ENCODE assay signal across 8 cellular contexts in genomic region chr7:158976468-158976848, GRCh38.
DNase-seq lines count a peak whose midpoint lies in the region; ATAC-seq and TF ChIP-seq lines count a peak whose summit lies in the region.

No MANE protein-coding gene starts in this region.

- peaks cover 0 to 11% (median 5%) of the 10 kb centered on the region in 5 donors for H3K9me3 Mint-ChIP-seq in CD8-positive, alpha-beta memory T cell
- no peaks in the 10 kb centered on the region for H3K9me3 Mint-ChIP-seq in IgD-negative memory B cell
- H3K9me3 Mint-ChIP-seq in nephron: peaks cover 22% of the 10 kb centered on the region

- H3K27me3 ChIP-seq in CD8-positive, alpha-beta memory T cell (ENCODE audit: insufficient read depth, low read length, poor library complexity, severe bottlenecking): no peaks in the 10 kb centered on the region
- no peaks in the 10 kb centered on the region for H3K27me3 ChIP-seq in colonic mucosa

- peak overlapping the region in 1 of 2 donors; percentile 66 for H3K9ac ChIP-seq in colonic mucosa (ENCODE audit: low read depth in 2 of 2, low read length in 2 of 2)

- TF ChIP-seq CTCF in colonic mucosa (IDR thresholded peaks at IDR 0.05) (no peak), nephron (IDR thresholded peaks at IDR 0.05; ENCODE audit: unreplicated experiment in 3 of 3) (no peak)

- H3K4me3 Mint-ChIP-seq in CD8-positive, alpha-beta memory T cell: peak overlapping the region; percentile 58 to 94 (median 87)
- H3K4me3 Mint-ChIP-seq in IgD-negative memory B cell: peak overlapping the region; percentile 35 to 94 (median 88)
- H3K4me3 Mint-ChIP-seq in nephron: peak overlapping the region; percentile 79 to 84 (median 79)

- peak overlapping the region; percentile 22 to 96 (median 88) for H3K27ac Mint-ChIP-seq in CD8-positive, alpha-beta memory T cell
- peak overlapping the region in 1 of 3 donors; percentile 4 for H3K27ac Mint-ChIP-seq in IgD-negative memory B cell
- H3K27ac Mint-ChIP-seq in nephron: peak overlapping the region; percentile 32 to 62 (median 40)

- DNase-seq in CD8-positive, alpha-beta memory T cell: no peak
- DNase-seq in colonic mucosa: no peak
- no peak for DNase-seq in 8988T
- no peak for DNase-seq in NCI-H2196 (lab: John Stamatoyannopoulos, UW; ENCODE audit: unreplicated experiment)
- DNase-seq in ecto neural progenitor cell (ENCODE audit: low spot score): no peak

- H3K4me1 ChIP-seq in CD8-positive, alpha-beta memory T cell (ENCODE audit: insufficient read depth, low read length): peaks cover 18% of the 10 kb centered on the region
- no peaks in the 10 kb centered on the region for H3K4me1 ChIP-seq in colonic mucosa

- no peaks in the 10 kb centered on the region for H3K27me3 Mint-ChIP-seq in CD8-positive, alpha-beta memory T cell
- H3K27me3 Mint-ChIP-seq in IgD-negative memory B cell: peaks cover 1% of the 10 kb centered on the region
- peaks cover 10% of the 10 kb centered on the region for H3K27me3 Mint-ChIP-seq in nephron (ENCODE audit: low read depth)

- peaks cover 15 to 26% (median 21%) of the 10 kb centered on the region in 3 donors for H3K4me1 Mint-ChIP-seq in CD8-positive, alpha-beta memory T cell
- peaks cover 7 to 13% (median 9%) of the 10 kb centered on the region in 3 donors for H3K4me1 Mint-ChIP-seq in IgD-negative memory B cell
- H3K4me1 Mint-ChIP-seq in nephron: peaks cover 18% of the 10 kb centered on the region

- H3K27ac ChIP-seq in CD8-positive, alpha-beta memory T cell (ENCODE audit: low read depth, low read length): peak overlapping the region; percentile 25
- H3K27ac ChIP-seq in colonic mucosa: no peak overlapping the region

- peak; percentile 36 for ATAC-seq in GM21515 (IDR thresholded peaks at IDR 0.05; ENCODE audit: unreplicated experiment)

- no peaks in the 10 kb centered on the region for H3K36me3 Mint-ChIP-seq in CD8-positive, alpha-beta memory T cell
- no peaks in the 10 kb centered on the region for H3K36me3 Mint-ChIP-seq in IgD-negative memory B cell
- H3K36me3 Mint-ChIP-seq in nephron (ENCODE audit: low read depth): no peaks in the 10 kb centered on the region

- intact Hi-C loops in colonic mucosa (cut with DNase I): loop anchor here (2.0 to 10.0 kb wide), 2 partner anchors 192 to 282 kb away; no protein-coding TSS in a partner anchor

- CTCF ChIA-PET in CD8-positive, alpha-beta memory T cell (lab: Charles Lee): interaction anchor here (0.7 to 2.3 kb wide), 38 partner anchors 8 to 609 kb away, joined by 3 to 45 read pairs (median 4); partner anchors contain the start of gene NCAPG2

- H3K36me3 ChIP-seq in CD8-positive, alpha-beta memory T cell (ENCODE audit: insufficient read depth, low read length): no peaks in the 10 kb centered on the region
- H3K36me3 ChIP-seq in colonic mucosa: no peaks in the 10 kb centered on the region

- H3K4me3 ChIP-seq in CD8-positive, alpha-beta memory T cell (ENCODE audit: low read length): peak overlapping the region; percentile 82
- peak overlapping the region; percentile 22 for H3K4me3 ChIP-seq in colonic mucosa

- no peaks in the 10 kb centered on the region for H3K9me3 ChIP-seq in CD8-positive, alpha-beta memory T cell (ENCODE audit: low read length)
- no peaks in the 10 kb centered on the region for H3K9me3 ChIP-seq in colonic mucosa

- POLR2A ChIA-PET in CD8-positive, alpha-beta memory T cell (lab: Charles Lee): interaction anchor here (1.2 kb wide), 1 partner anchor 280 kb away, joined by 3 read pairs; no protein-coding TSS in a partner anchor
